Comparison of ENCODE assay signal across 27 cellular contexts in the genomic region with DNA sequence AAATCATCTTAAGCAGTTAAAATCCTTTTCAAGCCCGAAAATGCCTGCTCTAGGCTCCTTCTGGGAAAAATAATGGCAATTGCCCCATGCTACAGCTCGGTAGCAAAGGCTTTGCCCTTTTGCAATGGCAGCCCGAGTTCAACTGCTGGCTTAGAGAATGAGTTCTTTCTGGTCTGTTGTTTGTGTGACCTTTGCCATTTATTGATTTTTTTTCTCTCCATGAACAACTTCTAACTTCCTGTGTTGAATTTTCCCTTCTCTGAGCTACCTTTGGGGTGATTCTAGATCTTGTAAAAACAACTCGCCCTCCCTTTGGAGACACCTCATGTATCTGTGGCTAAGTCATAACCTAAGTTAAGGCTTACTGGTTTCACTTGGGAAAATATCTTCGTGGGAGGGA.
DNase-seq lines count a peak whose midpoint lies in the region; ATAC-seq and TF ChIP-seq lines count a peak whose summit lies in the region.
"Had no signal": no experiment of that assay in that cellular context is flagged by ENCODE, and none has a peak within 500 bp of the region (broad histone marks: within the 10 kb centered on the region; RNA-seq: fewer than 3 reads in every experiment).

No MANE protein-coding gene starts in this region.

- H3K9me2 ChIP-seq in PC-3 (replicated peaks; ENCODE audit: low read length): no peaks in the 10 kb centered on the region

- no peaks in the 10 kb centered on the region for H3F3A ChIP-seq in PC-3 (ENCODE audit: low read length, unreplicated experiment)

- H3K4me2 ChIP-seq in PC-3 (ENCODE audit: low read length) (no peak overlapping the region), parathyroid adenoma (ENCODE audit: low read length) (no peak overlapping the region)
- H3K4me2 ChIP-seq: BLaER1 had no signal

- no TSS peak for BruUV-seq in PC-3 (replicated peaks; lab: Mats Ljungman, UMichigan)

- H2AFZ ChIP-seq in PC-3 (ENCODE audit: low read length) (no peak overlapping the region), parathyroid adenoma (peak overlapping the region; percentile 13)

- POLR2A ChIA-PET in PC-3 (lab: Charles Lee; ENCODE audit: unreplicated experiment): no interaction called here

- H3K9me3 ChIP-seq in PC-3 (ENCODE audit: low read length) (no peaks in the 10 kb centered on the region), parathyroid adenoma (ENCODE audit: control insufficient read depth, low read length) (no peaks in the 10 kb centered on the region)
- H3K9me3 ChIP-seq: left lung had no signal

- ATAC-seq in PC-3 (peak; percentile 65), left lobe of liver (peak; percentile 97), GM19395 (IDR thresholded peaks at IDR 0.05; ENCODE audit: unreplicated experiment) (no peak)
- ATAC-seq: left lung; naive thymus-derived CD8-positive, alpha-beta T cell; stimulated activated effector memory CD8-positive, alpha-beta T cell treated with anti-CD3 and anti-CD28 coated beads, Interleukin-12 subunit alpha, Interleukin-12 subunit beta, amount 100 ng/mL, for 72 hours had no signal

- TF ChIP-seq CTCF in PC-3 (conservative IDR thresholded peaks at IDR 0.05; ENCODE audit: low read depth, low read length): no peak
- TF ChIP-seq CTCF in parathyroid adenoma (IDR thresholded peaks at IDR 0.05): no peak

- no peaks in the 10 kb centered on the region for H3K27me3 ChIP-seq in PC-3 (ENCODE audit: low read length)
- no peaks in the 10 kb centered on the region for H3K27me3 ChIP-seq in parathyroid adenoma (ENCODE audit: control insufficient read depth, insufficient read depth, low read length)
- H3K27me3 ChIP-seq: BLaER1, left lung, right atrium auricular region had no signal

- H3K4me1 ChIP-seq in PC-3 (ENCODE audit: insufficient read depth, low read length) (peaks cover 26% of the 10 kb centered on the region), parathyroid adenoma (peaks cover 5% of the 10 kb centered on the region)
- H3K4me1 ChIP-seq: left lung, right atrium auricular region had no signal

- DNase-seq in HT-29 (ENCODE audit: low spot score) (peak; percentile 70), PC-3 (peak; percentile 48), left lobe of liver (ENCODE audit: low spot score) (peak; percentile 74), DMS 273 treated with DMSO at 0.1 percent for 48 hours (lab: John Stamatoyannopoulos, UW) (no peak)
- no peak for DNase-seq in activated CD8-positive, alpha-beta memory T cell treated with anti-CD3 and anti-CD28 coated beads for 24 hours
- DNase-seq in NK-92 treated with Interleukin-12 subunit alpha and Interleukin-12 subunit beta, amount 100 ng/mL, for 24 hours (lab: John Stamatoyannopoulos, UW): no peak
- DNase-seq: activated CD4-positive, alpha-beta T cell treated with anti-CD3 and anti-CD28 coated beads, Interleukin-2, amount 10 ng/mL, durations not matched to agents 7 days and 5 days; activated T-cell treated with anti-CD3 and anti-CD28 coated beads, Interleukin-2, amount 50 U/mL, for 48 hours; dermis blood vessel endothelial cell; hypothalamus; immature natural killer cell; KG1; left lung; MV-4-11; naive thymus-derived CD8-positive, alpha-beta T cell; NCI-H1694; SHP77 treated with DMSO at 0.1 percent for 48 hours; stimulated activated CD4-positive, alpha-beta T cell treated with anti-CD3 and anti-CD28 coated beads, Interleukin-12 subunit alpha, Interleukin-12 subunit beta, amount 100 ng/mL, for 4 hours; stimulated activated CD4-positive, alpha-beta T cell treated with anti-CD3 and anti-CD28 coated beads, Interleukin-4, amount 100 ng/mL, for 24 hours; SW 1271; T-helper 9 cell; WERI-Rb-1 had no signal

- CTCF ChIA-PET in PC-3 (lab: Charles Lee): interaction anchor here (0.6 kb wide), 1 partner anchor 37 kb away, joined by 3 read pairs; no protein-coding TSS in a partner anchor

- H3K4me3 ChIP-seq in PC-3 (ENCODE audit: low read length) (no peak overlapping the region), parathyroid adenoma (ENCODE audit: low read depth, low read length) (no peak overlapping the region)
- H3K4me3 ChIP-seq: BLaER1, left lung, right atrium auricular region had no signal

- H3K36me3 ChIP-seq in PC-3 (ENCODE audit: low read depth, low read length) (no peaks in the 10 kb centered on the region), parathyroid adenoma (ENCODE audit: control insufficient read depth, insufficient read depth, low read length) (no peaks in the 10 kb centered on the region)
- H3K36me3 ChIP-seq: BLaER1, left lung, right atrium auricular region, WERI-Rb-1 had no signal

- no peak overlapping the region for H3K27ac ChIP-seq in PC-3 (ENCODE audit: low read length)
- H3K27ac ChIP-seq in parathyroid adenoma: no peak overlapping the region
- H3K27ac ChIP-seq: BLaER1, left lung, right atrium auricular region, WERI-Rb-1 had no signal

- H4K20me1 ChIP-seq in PC-3 (ENCODE audit: low read length): no peaks in the 10 kb centered on the region
- H4K20me1 ChIP-seq: BLaER1 had no signal

- no peaks in the 10 kb centered on the region for H3K79me2 ChIP-seq in PC-3 (ENCODE audit: low read length)
- no peaks in the 10 kb centered on the region for H3K79me2 ChIP-seq in parathyroid adenoma

- no peak overlapping the region for H3K9ac ChIP-seq in PC-3 (ENCODE audit: low read length)
- H3K9ac ChIP-seq in parathyroid adenoma: no peak overlapping the region
- H3K9ac ChIP-seq: BLaER1 had no signal

- intact Hi-C loops in PC-3 (cut with micrococcal nuclease): no loop called here

Comparison
In these comparisons a context has a peak if more than half of its experiments do, and no peak if none do; other contexts are left out.
1. DNase-seq: peak in HT-29 (single experiment), PC-3 (single experiment) and left lobe of liver (single experiment); none in DMS 273 treated with DMSO at 0.1 percent for 48 hours (single experiment), activated CD8-positive, alpha-beta memory T cell treated with anti-CD3 and anti-CD28 coated beads for 24 hours (single experiment) and NK-92 treated with Interleukin-12 subunit alpha and Interleukin-12 subunit beta, amount 100 ng/mL, for 24 hours (single experiment).